8 cellular contexts compared by ENCODE assay signal in genomic region chr19:10503002-10503789, GRCh38. TPM values are rescaled to one million over a fixed set of nuclear protein-coding genes. Genes with fewer than 3 reads are reported as not detected.
A peak's percentile ranks its signal among the peaks of the same experiment; 100 is the strongest.
DNase-seq lines count a peak whose midpoint lies in the region; ATAC-seq lines count a peak whose summit lies in the region.

TSS of gene KEAP1 (minus strand) at chr19:10503356. CDS start at chr19:10500033, 3,323 bp downstream.

- peak within 1 kb of the TSS; percentile 92 for H3K4me2 ChIP-seq in trophoblast cell (ENCODE audit: low read length)

- peaks cover 17% of the 10 kb centered on the region for H3K79me1 ChIP-seq in trophoblast cell (ENCODE audit: low read length)

- peaks cover 3% of the 10 kb centered on the region for H3K9me3 ChIP-seq in trophoblast cell (ENCODE audit: insufficient read depth, low read depth, low read length)

- peak; percentile 29 for ATAC-seq in HG02852 (IDR thresholded peaks at IDR 0.05; ENCODE audit: unreplicated experiment)
- peak; percentile 24 for ATAC-seq in activated naive CD8-positive, alpha-beta T cell treated with anti-CD3 and anti-CD28 coated beads, Interleukin-2, amount 10 ng/mL, durations not matched to agents 7 days and 5 days (ENCODE audit: low read depth)

- peak within 1 kb of the TSS; percentile 98 for H4K91ac ChIP-seq in trophoblast cell (ENCODE audit: low read depth, low read length)

- peaks cover 26% of the 10 kb centered on the region for H3K4me1 Mint-ChIP-seq in activated naive CD8-positive, alpha-beta T cell treated with anti-CD3 and anti-CD28 coated beads, Interleukin-2, amount 10 ng/mL, durations not matched to agents 7 days and 5 days

- peak within 1 kb of the TSS; percentile 69 for H3K27ac ChIP-seq in trophoblast cell (ENCODE audit: low read depth, low read length)

- peak within 1 kb of the TSS; percentile 77 for H3K4ac ChIP-seq in trophoblast cell (ENCODE audit: low read depth, low read length)

- peaks cover 17% of the 10 kb centered on the region for H3K79me2 ChIP-seq in trophoblast cell (ENCODE audit: control insufficient read depth, insufficient read depth, low read length, poor library complexity)

- H3K23ac ChIP-seq in trophoblast cell (ENCODE audit: low read length), result no peak within 1 kb of the TSS

- H2BK120ac ChIP-seq in trophoblast cell (ENCODE audit: insufficient read depth, low read length, poor library complexity), result peak within 1 kb of the TSS; percentile 96

- peak within 1 kb of the TSS; percentile 53 for H2BK5ac ChIP-seq in trophoblast cell (ENCODE audit: low read depth, low read length, poor library complexity)

- WGBS in trophoblast cell (ENCODE audit: extremely low coverage, insufficient coverage, insufficient read length), result no CpG with 5 or more reads among the region's 73 CpGs

- H3K4me3 ChIP-seq in trophoblast cell (ENCODE audit: low read depth, low read length), result peak within 1 kb of the TSS; percentile 89

- peak within 1 kb of the TSS; percentile 91 for H3K27ac Mint-ChIP-seq in activated naive CD8-positive, alpha-beta T cell treated with anti-CD3 and anti-CD28 coated beads, Interleukin-2, amount 10 ng/mL, durations not matched to agents 7 days and 5 days

- H3K4me1 ChIP-seq in trophoblast cell (ENCODE audit: control insufficient read depth in 1 of 2, insufficient read depth in 2 of 2, low read length in 2 of 2), result peaks cover 8 to 10% of the 10 kb centered on the region in 2 experiments

- H2AFZ ChIP-seq in trophoblast cell (ENCODE audit: insufficient read depth, low read length, poor library complexity), result peak within 1 kb of the TSS; percentile 63

- H3K27me3 ChIP-seq in trophoblast cell (ENCODE audit: insufficient read depth, low read length), result no peaks in the 10 kb centered on the region

- intact Hi-C loops in cardiac septum (cut with DNase I), result loop anchor here (5.0 to 10.0 kb wide), 2 partner anchors 101 to 142 kb away; partner anchors contain the start of gene CDC37

- H3K9me3 Mint-ChIP-seq in activated naive CD8-positive, alpha-beta T cell treated with anti-CD3 and anti-CD28 coated beads, Interleukin-2, amount 10 ng/mL, durations not matched to agents 7 days and 5 days, result no peaks in the 10 kb centered on the region

- H2BK12ac ChIP-seq in trophoblast cell (ENCODE audit: low read length), result peak within 1 kb of the TSS; percentile 9

- peaks cover 3% of the 10 kb centered on the region for H3K27me3 Mint-ChIP-seq in activated naive CD8-positive, alpha-beta T cell treated with anti-CD3 and anti-CD28 coated beads, Interleukin-2, amount 10 ng/mL, durations not matched to agents 7 days and 5 days

- H3K36me3 ChIP-seq in trophoblast cell (ENCODE audit: control insufficient read depth in 1 of 2, insufficient read depth in 2 of 2, low read length in 2 of 2), result peaks cover 13 to 14% of the 10 kb centered on the region in 2 experiments

- DNase-seq in NCI-H345 (lab: John Stamatoyannopoulos, UW) (peak; percentile 29), NCI-H345 treated with DMSO at 0.1 percent for 48 hours (lab: John Stamatoyannopoulos, UW; ENCODE audit: unreplicated experiment) (no peak), NCI-H69 (lab: John Stamatoyannopoulos, UW) (peak; percentile 84), cardiac septum (ENCODE audit: low spot score) (peak; percentile 77), trophoblast cell (peak; percentile 52 to 60), cortex of kidney (lab: John Stamatoyannopoulos, UW) (no peak)
- no peak for DNase-seq in activated naive CD8-positive, alpha-beta T cell treated with anti-CD3 and anti-CD28 coated beads, Interleukin-2, amount 10 ng/mL, durations not matched to agents 7 days and 5 days

- H3K18ac ChIP-seq in trophoblast cell (ENCODE audit: low read length), result peak within 1 kb of the TSS; percentile 97

- POLR2A ChIA-PET in activated naive CD8-positive, alpha-beta T cell treated with anti-CD3 and anti-CD28 coated beads, Interleukin-2, amount 10 ng/mL, durations not matched to agents 7 days and 5 days (lab: Charles Lee), result interaction anchor here (0.6 to 1.5 kb wide), 13 partner anchors 14 to 199 kb away, joined by 3 to 8 read pairs (median 3); partner anchors contain the start of genes KRI1 and S1PR5

- peak within 1 kb of the TSS; percentile 90 for H3K14ac ChIP-seq in trophoblast cell (ENCODE audit: low read length)

- H3K36me3 Mint-ChIP-seq in activated naive CD8-positive, alpha-beta T cell treated with anti-CD3 and anti-CD28 coated beads, Interleukin-2, amount 10 ng/mL, durations not matched to agents 7 days and 5 days, result peaks cover 16% of the 10 kb centered on the region

- peak within 1 kb of the TSS; percentile 98 for H3K9ac ChIP-seq in trophoblast cell (ENCODE audit: low read length)

- peak within 1 kb of the TSS; percentile 94 for H3K4me3 Mint-ChIP-seq in activated naive CD8-positive, alpha-beta T cell treated with anti-CD3 and anti-CD28 coated beads, Interleukin-2, amount 10 ng/mL, durations not matched to agents 7 days and 5 days

- peak within 1 kb of the TSS; percentile 97 for H4K12ac ChIP-seq in trophoblast cell (ENCODE audit: low read depth, low read length)

- peak within 1 kb of the TSS; percentile 95 for H4K8ac ChIP-seq in trophoblast cell (ENCODE audit: low read depth, low read length)

- peak within 1 kb of the TSS; percentile 17 for H2AK5ac ChIP-seq in trophoblast cell (ENCODE audit: low read length)

RNA-seq across cellular contexts. Expression of gene KEAP1, which starts in this region (rescaled TPM):
- 10 to 100 TPM; 82.2 to 82.7 TPM for total RNA-seq in activated naive CD8-positive, alpha-beta T cell treated with anti-CD3 and anti-CD28 coated beads, Interleukin-2, amount 10 ng/mL, durations not matched to agents 7 days and 5 days
- total RNA-seq in cardiac septum, result 66.7 TPM
- 29.2 and 29.6 TPM in 2 replicates for polyA plus RNA-seq in trophoblast cell (2013)

Comparison
In these comparisons a context has a peak if more than half of its experiments do, and no peak if none do; other contexts are left out.
1. DNase-seq: peak in NCI-H345 (single experiment), NCI-H69 (single experiment), cardiac septum (single experiment) and trophoblast cell (2 of 2); none in NCI-H345 treated with DMSO at 0.1 percent for 48 hours (single experiment), activated naive CD8-positive, alpha-beta T cell treated with anti-CD3 and anti-CD28 coated beads, Interleukin-2, amount 10 ng/mL, durations not matched to agents 7 days and 5 days (single experiment) and cortex of kidney (single experiment).